ENCODE assay signal across 25 cellular contexts in genomic region chr17:73723317-73723716, GRCh38.
A peak's percentile ranks its signal among the peaks of the same experiment; 100 is the strongest.
DNase-seq lines count a peak whose midpoint lies in the region; ATAC-seq, FAIRE-seq and TF ChIP-seq lines count a peak whose summit lies in the region.
"Had no signal": no experiment of that assay in that cellular context is flagged by ENCODE, and none has a peak within 500 bp of the region (broad histone marks: within the 10 kb centered on the region; RNA-seq: fewer than 3 reads in every experiment).

No MANE protein-coding gene starts in this region.

- peaks cover 64% of the 10 kb centered on the region for H3K4me1 ChIP-seq in DND-41 (ENCODE audit: insufficient read depth, low read length)
- H3K4me1 ChIP-seq in K562 (replicated peaks in 1 of 2; ENCODE audit: control insufficient read depth in 2 of 2, insufficient read depth in 2 of 2, low read length in 2 of 2), result peaks cover 0 to 3% of the 10 kb centered on the region in 2 experiments; a peak in 1 of 5 replicates
- H3K4me1 ChIP-seq: Caco-2 had no signal

- H3K4me1 Mint-ChIP-seq in activated naive CD4-positive, alpha-beta T cell treated with anti-CD3 and anti-CD28 coated beads, Interleukin-2, amount 50 U/mL, for 24 hours, result peaks cover 54% of the 10 kb centered on the region

- no TSS peak for BruUV-seq in K562 (replicated peaks; lab: Mats Ljungman, UMichigan)

- TF ChIP-seq CTCF in DND-41 (IDR thresholded peaks at IDR 0.05; ENCODE audit: borderline replicate concordance, extremely low read depth, low read length, poor library complexity, severe bottlenecking) (no peak), K562 (IDR thresholded peaks at IDR 0.05 in 2 of 3, conservative IDR thresholded peaks at IDR 0.05 in 1 of 3; ENCODE audit: insufficient read depth in 2 of 3, low read depth in 1 of 3, low read length in 3 of 3) (no peak)

- no peaks in the 10 kb centered on the region for H3K9me1 ChIP-seq in K562 (ENCODE audit: control insufficient read depth, insufficient read depth, low read length)

- in situ Hi-C loops in K562 (cut with MboI), result no loop called here

- H3K4me3 ChIP-seq in DND-41 (ENCODE audit: low read depth in 1 of 2, low read length in 2 of 2), result peak overlapping the region in 1 of 2 experiments; percentile 25; a peak in 1 of 4 replicates
- H3K4me3 ChIP-seq in K562, result no peak overlapping the region
- H3K4me3 ChIP-seq: GM12878, GM23338 had no signal

- no peak for FAIRE-seq in K562 (lab: Jason Lieb, UNC)
- FAIRE-seq in urothelium cell line (lab: Jason Lieb, UNC), result peak; percentile 44
- FAIRE-seq: GM12878 had no signal

- no peak for TF ChIP-seq EP300 in K562 (IDR thresholded peaks at IDR 0.05; ENCODE audit: low read length)

- no peaks in the 10 kb centered on the region for H3K9me3 Mint-ChIP-seq in activated naive CD4-positive, alpha-beta T cell treated with anti-CD3 and anti-CD28 coated beads, Interleukin-2, amount 50 U/mL, for 24 hours
- H3K9me3 Mint-ChIP-seq: GM23338, H9, IgD-negative memory B cell had no signal

- DNase-seq in activated naive CD4-positive, alpha-beta T cell (lab: John Stamatoyannopoulos, UW), result no peak
- DNase-seq in DND-41 (no peak), K562 (ENCODE audit: extremely low read depth in 1 of 4, low spot score in 3 of 4) (no peak), urothelium cell line (ENCODE audit: low spot score) (no peak)
- DNase-seq in stimulated activated CD4-positive, alpha-beta T cell treated with anti-CD3 and anti-CD28 coated beads, Interleukin-2, amount 100 ng/mL, for 24 hours, result no peak
- DNase-seq: Caco-2, EL, GDM1, H9, Karpas-422, NCI-H1417 treated with DMSO at 0.1 percent for 48 hours, NCI-H1694 treated with DMSO at 0.1 percent for 48 hours, NCI-H2081, NCI-H2171, NCI-H226, NCI-H510A, NCI-H69, SHP77 had no signal

- H3K36me3 Mint-ChIP-seq in activated naive CD4-positive, alpha-beta T cell treated with anti-CD3 and anti-CD28 coated beads, Interleukin-2, amount 50 U/mL, for 24 hours, result no peaks in the 10 kb centered on the region
- H3K36me3 Mint-ChIP-seq: IgD-negative memory B cell had no signal

- H3K27me3 Mint-ChIP-seq in activated naive CD4-positive, alpha-beta T cell treated with anti-CD3 and anti-CD28 coated beads, Interleukin-2, amount 50 U/mL, for 24 hours, result no peaks in the 10 kb centered on the region

- H3K4me2 ChIP-seq in DND-41 (ENCODE audit: insufficient read depth, low read length) (peak overlapping the region; percentile 70), K562 (ENCODE audit: insufficient read depth, low read length) (no peak overlapping the region)
- H3K4me2 ChIP-seq: GM23338 had no signal

- H3K36me3 ChIP-seq in DND-41 (ENCODE audit: insufficient read depth, low read length) (no peaks in the 10 kb centered on the region), K562 (ENCODE audit: control insufficient read depth, insufficient read depth, low read length) (no peaks in the 10 kb centered on the region)

- H3K79me2 ChIP-seq in DND-41 (ENCODE audit: insufficient read depth, low read length) (no peaks in the 10 kb centered on the region), K562 (ENCODE audit: control insufficient read depth, insufficient read depth, low read length) (no peaks in the 10 kb centered on the region)

- no peak for TF ChIP-seq RAD21 in K562 (CRISPR knock-in tag; conservative IDR thresholded peaks at IDR 0.05 in 1 of 2, IDR thresholded peaks at IDR 0.05 in 1 of 2)

- H4K20me1 ChIP-seq in DND-41 (ENCODE audit: insufficient read depth, low read length) (no peaks in the 10 kb centered on the region), K562 (replicated peaks; ENCODE audit: control insufficient read depth, insufficient read depth, low read length) (no peaks in the 10 kb centered on the region)

- peak overlapping the region; percentile 67 for H3K9ac ChIP-seq in DND-41 (ENCODE audit: low read depth, low read length)
- H3K9ac ChIP-seq in K562 (ENCODE audit: insufficient read depth in 1 of 2, low read depth in 2 of 2, low read length in 2 of 2), result no peak overlapping the region

- no peaks in the 10 kb centered on the region for H3K27me3 ChIP-seq in DND-41 (ENCODE audit: insufficient read depth, low read length, poor library complexity)
- peaks cover 5 to 37% of the 10 kb centered on the region in 2 experiments; a peak in 4 of 5 replicates for H3K27me3 ChIP-seq in K562 (ENCODE audit: control insufficient read depth in 2 of 2, insufficient read depth in 2 of 2, low read length in 2 of 2)

- CTCF ChIA-PET in K562 (lab: Yijun Ruan, JAX; ENCODE audit: low intra/inter-chr PET ratio), result no interaction called here

- intact Hi-C loops in K562 (cut with micrococcal nuclease), result no loop called here

- H3K9me3 ChIP-seq in DND-41 (ENCODE audit: insufficient read depth, low read length, severe bottlenecking), result peaks cover 7% of the 10 kb centered on the region
- no peaks in the 10 kb centered on the region for H3K9me3 ChIP-seq in K562 (replicated peaks; ENCODE audit: control insufficient read depth, insufficient read depth, low read depth, low read length)
- H3K9me3 ChIP-seq: Caco-2 had no signal

- peak overlapping the region; percentile 99 for H3K27ac ChIP-seq in DND-41 (ENCODE audit: low read length)
- H3K27ac ChIP-seq in K562 (ENCODE audit: extremely low read depth, low read depth, low read length), result no peak overlapping the region
- H3K27ac ChIP-seq: RWPE1 had no signal

- POLR2A ChIA-PET in K562 (lab: Yijun Ruan, JAX), result no interaction called here

- H2AFZ ChIP-seq in DND-41 (ENCODE audit: low read depth, low read length), result no peak overlapping the region
- H2AFZ ChIP-seq in K562 (ENCODE audit: low read depth, low read length), result no peak overlapping the region
- H2AFZ ChIP-seq: GM23338 had no signal

- ATAC-seq in DND-41 (ENCODE audit: insufficient read depth, low read depth) (no peak), K562 (no peak), HG03520 (IDR thresholded peaks at IDR 0.05; ENCODE audit: unreplicated experiment) (no peak)
- ATAC-seq: GM12878, GM23338, Panc1 had no signal

- WGBS in K562 (ENCODE audit: insufficient coverage, low coverage, missing lambda C conversion rate), result 0% methylated on average over 4 of the region's 4 CpGs

- H3K4me3 Mint-ChIP-seq in activated naive CD4-positive, alpha-beta T cell treated with anti-CD3 and anti-CD28 coated beads, Interleukin-2, amount 50 U/mL, for 24 hours, result no peak overlapping the region
- H3K4me3 Mint-ChIP-seq: GM23338, H9, IgD-negative memory B cell had no signal

- H3K27ac Mint-ChIP-seq in activated naive CD4-positive, alpha-beta T cell treated with anti-CD3 and anti-CD28 coated beads, Interleukin-2, amount 50 U/mL, for 24 hours, result peak overlapping the region; percentile 59
- H3K27ac Mint-ChIP-seq: GM23338, H9, IgD-negative memory B cell had no signal

- no peak for TF ChIP-seq POLR2A in K562 (conservative IDR thresholded peaks at IDR 0.05)

TF ChIP-seq in K562, 482 proteins besides CTCF, POLR2A, EP300 and RAD21:
- no peak for TF ChIP-seq LARP7 (IDR thresholded peaks at IDR 0.05)
- TF ChIP-seq RB1 (IDR thresholded peaks at IDR 0.05; ENCODE audit: low read depth), result no peak
- TF ChIP-seq TFE3 (CRISPR knock-in tag; IDR thresholded peaks at IDR 0.05), result peak; percentile 86
- TF ChIP-seq ZNF347 (CRISPR knock-in tag; IDR thresholded peaks at IDR 0.05; ENCODE audit: low read depth), result no peak
